8 cellular contexts compared by ENCODE assay signal in the genomic region with DNA sequence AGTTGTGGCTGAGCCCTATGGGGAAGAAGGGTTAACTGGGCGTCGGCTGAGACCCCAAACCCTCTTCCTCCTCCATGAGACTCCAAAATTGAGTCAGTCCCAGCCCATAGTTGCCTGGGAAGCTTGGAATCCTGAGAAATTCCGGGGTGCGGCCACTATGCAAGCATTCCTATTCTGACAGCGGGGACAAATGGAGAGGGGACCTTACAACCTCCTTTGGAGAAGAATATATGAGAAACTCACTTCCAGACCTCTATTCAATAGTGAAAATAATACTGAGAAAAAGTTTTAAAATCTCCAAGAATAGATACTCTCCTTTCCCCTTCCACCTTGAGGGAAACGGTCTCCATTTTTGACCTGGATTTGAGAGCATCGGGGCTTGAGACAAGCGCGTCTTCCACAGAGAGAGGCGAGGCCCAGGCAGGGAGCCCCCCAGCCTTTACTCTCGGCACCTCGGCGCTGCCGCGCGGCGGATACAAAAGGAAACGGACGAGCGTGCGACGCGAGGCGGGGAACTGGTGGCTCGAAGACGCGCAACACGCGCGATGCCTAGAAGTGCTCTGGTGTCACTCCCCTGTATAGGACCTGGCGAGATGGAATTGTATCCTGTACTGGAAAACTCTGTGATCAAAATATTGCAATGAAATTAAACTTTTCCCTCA. TPM values are rescaled to one million over a fixed set of nuclear protein-coding genes. Genes with fewer than 3 reads are reported as not detected.
DNase-seq lines count a peak whose midpoint lies in the region; ATAC-seq and TF ChIP-seq lines count a peak whose summit lies in the region.

No MANE protein-coding gene starts in this region.

- no peak for DNase-seq in AG04449 (ENCODE audit: low read depth, low spot score)
- DNase-seq in chondrocyte (ENCODE audit: low spot score), result no peak
- DNase-seq in naive thymus-derived CD4-positive, alpha-beta T cell, result peak in 5 of 9 donors; percentile 31 to 41 (median 37)
- no peak for DNase-seq in amniotic stem cell (lab: John Stamatoyannopoulos, UW)
- DNase-seq in SIG-M5 treated with dmso at 0.1 percent for 504 hours (lab: John Stamatoyannopoulos, UW; ENCODE audit: unreplicated experiment), result no peak
- DNase-seq in left lobe of liver (ENCODE audit: low spot score), result no peak
- DNase-seq in kidney glomerular epithelial cell (lab: John Stamatoyannopoulos, UW), result no peak

- peaks cover 18% of the 10 kb centered on the region for H3K4me1 Mint-ChIP-seq in chondrocyte (ENCODE audit: low read depth)
- H3K4me1 Mint-ChIP-seq in naive thymus-derived CD4-positive, alpha-beta T cell, result peaks cover 24 to 46% (median 36%) of the 10 kb centered on the region in 7 donors

- H3K4me3 Mint-ChIP-seq in chondrocyte (ENCODE audit: unreplicated experiment), result peak overlapping the region; percentile 57
- H3K4me3 Mint-ChIP-seq in naive thymus-derived CD4-positive, alpha-beta T cell, result peak overlapping the region; percentile 55 to 89 (median 77)

- no peaks in the 10 kb centered on the region for H3K9me3 Mint-ChIP-seq in chondrocyte (ENCODE audit: low read depth)
- H3K9me3 Mint-ChIP-seq in naive thymus-derived CD4-positive, alpha-beta T cell, result peaks cover 0 to 2% (median 0%) of the 10 kb centered on the region in 11 donors

- H3K27me3 Mint-ChIP-seq in chondrocyte (ENCODE audit: low read depth), result peaks cover 55% of the 10 kb centered on the region
- H3K27me3 Mint-ChIP-seq in naive thymus-derived CD4-positive, alpha-beta T cell, result peaks cover 75 to 87% (median 77%) of the 10 kb centered on the region in 5 donors

- peaks cover 5 to 19% of the 10 kb centered on the region in 2 donors for H3K27me3 ChIP-seq in naive thymus-derived CD4-positive, alpha-beta T cell (ENCODE audit: control insufficient read depth in 2 of 2, insufficient read depth in 2 of 2, low read length in 2 of 2)

- H3K9me3 ChIP-seq in naive thymus-derived CD4-positive, alpha-beta T cell (ENCODE audit: control insufficient read depth in 2 of 3, low read length in 3 of 3), result no peaks in the 10 kb centered on the region

- no peak overlapping the region for H3K27ac Mint-ChIP-seq in chondrocyte (ENCODE audit: unreplicated experiment)
- peak overlapping the region in 1 of 9 donors; percentile 58 for H3K27ac Mint-ChIP-seq in naive thymus-derived CD4-positive, alpha-beta T cell

- no peaks in the 10 kb centered on the region for H3K36me3 ChIP-seq in naive thymus-derived CD4-positive, alpha-beta T cell (ENCODE audit: control insufficient read depth in 2 of 3, insufficient read depth in 3 of 3, low read length in 3 of 3)

- H3K36me3 Mint-ChIP-seq in chondrocyte (ENCODE audit: low read depth), result no peaks in the 10 kb centered on the region
- peaks cover 0 to 18% (median under 1%) of the 10 kb centered on the region in 5 donors for H3K36me3 Mint-ChIP-seq in naive thymus-derived CD4-positive, alpha-beta T cell

- peak overlapping the region; percentile 18; the same call in 1 of the 2 replicates for H3K4me3 ChIP-seq in AG04449 (ENCODE audit: low read depth, low read length)
- H3K4me3 ChIP-seq in naive thymus-derived CD4-positive, alpha-beta T cell (ENCODE audit: low read length), result peak overlapping the region; percentile 35

- TF ChIP-seq CTCF in AG04449 (IDR thresholded peaks at IDR 0.05; ENCODE audit: insufficient read depth, low read length, missing control alignments), result no peak
- no peak for TF ChIP-seq CTCF in chondrocyte (IDR thresholded peaks at IDR 0.05)

- no peak overlapping the region for H3K27ac ChIP-seq in naive thymus-derived CD4-positive, alpha-beta T cell (ENCODE audit: low read depth, low read length)

- H3K4me1 ChIP-seq in naive thymus-derived CD4-positive, alpha-beta T cell (ENCODE audit: control insufficient read depth in 2 of 2, insufficient read depth in 2 of 2, low read length in 2 of 2), result peaks cover 24 to 25% of the 10 kb centered on the region in 2 donors

- POLR2A ChIA-PET in AG04449 (lab: Yijun Ruan, JAX), result no interaction called here
- POLR2A ChIA-PET in naive thymus-derived CD4-positive, alpha-beta T cell (lab: Charles Lee), result no interaction called here

- ATAC-seq in HG03520 (IDR thresholded peaks at IDR 0.05; ENCODE audit: unreplicated experiment) (peak; percentile 40), left lobe of liver (no peak)
- peak; percentile 41 for ATAC-seq in naive thymus-derived CD4-positive, alpha-beta T cell

- intact Hi-C loops in naive thymus-derived CD4-positive, alpha-beta T cell (cut with micrococcal nuclease), result loop anchor here in 1 of 2 donors (1.0 kb wide), 1 partner anchor 11 kb away; a partner anchor contains a TSS

- CTCF ChIA-PET in AG04449 (lab: Yijun Ruan, JAX), result no interaction called here
- CTCF ChIA-PET in naive thymus-derived CD4-positive, alpha-beta T cell (lab: Charles Lee), result no interaction called here

RNA-seq across cellular contexts. Expression of a gene that starts 11.1 kb away (rescaled TPM):
- total RNA-seq in chondrocyte, result 1.2 TPM in 3 replicates
- 100 to 1,000 TPM in 2 of 5 experiments, 1 to 10 TPM in 3; 2.2 to 252 (median 3.2) TPM for total RNA-seq in naive thymus-derived CD4-positive, alpha-beta T cell
- 1 to 10 TPM; 2.5 to 7.3 TPM for polyA plus RNA-seq in naive thymus-derived CD4-positive, alpha-beta T cell
- total RNA-seq in left lobe of liver, result 0.91 TPM

Comparison
In these comparisons a context has a peak if more than half of its experiments do, and no peak if none do; other contexts are left out.
1. DNase-seq: peak in naive thymus-derived CD4-positive, alpha-beta T cell (5 of 9); none in AG04449 (single experiment), chondrocyte (single experiment), amniotic stem cell (single experiment), SIG-M5 treated with dmso at 0.1 percent for 504 hours (single experiment), left lobe of liver (single experiment) and kidney glomerular epithelial cell (single experiment).